ENCODE assay signal across 14 cellular contexts in genomic region chr1:8540266-8540926, GRCh38.
DNase-seq lines count a peak whose midpoint lies in the region; ATAC-seq, FAIRE-seq and TF ChIP-seq lines count a peak whose summit lies in the region.
"Had no signal": no experiment of that assay in that cellular context is flagged by ENCODE, and none has a peak within 500 bp of the region (broad histone marks: within the 10 kb centered on the region; RNA-seq: fewer than 3 reads in every experiment).

No MANE protein-coding gene starts in this region.

- ATAC-seq in activated T-cell treated with anti-CD3 and anti-CD28 coated beads, Interleukin-2, amount 50 U/mL, for 4 hours = peak; percentile 81 to 82

- H3K79me2 ChIP-seq in keratinocyte (ENCODE audit: control insufficient read depth, insufficient read depth, low read length) = no peaks in the 10 kb centered on the region

- no peak overlapping the region for H3K4me3 ChIP-seq in ascending aorta
- no peak overlapping the region for H3K4me3 ChIP-seq in keratinocyte (ENCODE audit: control insufficient read depth in 2 of 3, extremely low read depth in 1 of 3, insufficient read depth in 2 of 3, low read depth in 1 of 3, low read length in 3 of 3)
- no peak overlapping the region for H3K4me3 ChIP-seq in tibial artery

- H3K4me3 Mint-ChIP-seq in activated T-cell treated with anti-CD3 and anti-CD28 coated beads, Interleukin-2, amount 50 U/mL, for 4 hours = no peak overlapping the region

- H3K9me3 Mint-ChIP-seq in activated T-cell treated with anti-CD3 and anti-CD28 coated beads, Interleukin-2, amount 50 U/mL, for 4 hours = peaks cover 3% of the 10 kb centered on the region

- peaks cover 35% of the 10 kb centered on the region for H3K4me1 Mint-ChIP-seq in activated T-cell treated with anti-CD3 and anti-CD28 coated beads, Interleukin-2, amount 50 U/mL, for 4 hours (ENCODE audit: low read depth)

- H3K36me3 Mint-ChIP-seq in activated T-cell treated with anti-CD3 and anti-CD28 coated beads, Interleukin-2, amount 50 U/mL, for 4 hours (ENCODE audit: insufficient read depth) = peaks cover 20% of the 10 kb centered on the region

- H3K4me1 ChIP-seq in ascending aorta = peaks cover 4 to 10% of the 10 kb centered on the region in 2 donors
- H3K4me1 ChIP-seq in keratinocyte (ENCODE audit: control insufficient read depth, extremely low read depth, insufficient read depth, low read length) = peaks cover 26% of the 10 kb centered on the region
- peaks cover 0 to 34% (median 9%) of the 10 kb centered on the region in 4 donors for H3K4me1 ChIP-seq in tibial artery

- H3K27me3 Mint-ChIP-seq in activated T-cell treated with anti-CD3 and anti-CD28 coated beads, Interleukin-2, amount 50 U/mL, for 4 hours (ENCODE audit: low read depth) = no peaks in the 10 kb centered on the region

- H3K27me3 ChIP-seq in ascending aorta (no peaks in the 10 kb centered on the region), keratinocyte (ENCODE audit: control insufficient read depth, extremely low read depth, insufficient read depth, low read length) (no peaks in the 10 kb centered on the region), tibial artery (no peaks in the 10 kb centered on the region)

- intact Hi-C loops in ascending aorta (cut with DNase I) (no loop called here), tibial artery (cut with DNase I; ENCODE audit: low total_unique reads) (no loop called here)

- H3K9me3 ChIP-seq in ascending aorta (no peaks in the 10 kb centered on the region), keratinocyte (ENCODE audit: control insufficient read depth, low read depth, low read length) (no peaks in the 10 kb centered on the region), tibial artery (no peaks in the 10 kb centered on the region)

- TF ChIP-seq CTCF in ascending aorta (IDR thresholded peaks at IDR 0.05) = no peak
- no peak for TF ChIP-seq CTCF in keratinocyte (optimal IDR thresholded peaks at IDR 0.05 in 1 of 3, IDR thresholded peaks at IDR 0.05 in 1 of 3, conservative IDR thresholded peaks at IDR 0.05 in 1 of 3; ENCODE audit: extremely low read depth in 1 of 3, insufficient read depth in 2 of 3, low read length in 3 of 3)
- TF ChIP-seq CTCF in tibial artery (IDR thresholded peaks at IDR 0.05) = no peak
- no peak for TF ChIP-seq CTCF in GM10266 (IDR thresholded peaks at IDR 0.05; ENCODE audit: control insufficient read depth, insufficient read depth, low read depth, missing control alignments)

- H3K27ac ChIP-seq in ascending aorta (peak overlapping the region; percentile 38 to 67), keratinocyte (ENCODE audit: control insufficient read depth, insufficient read depth, low read length) (peak overlapping the region; percentile 91), tibial artery (peak overlapping the region; percentile 65 to 79)
- H3K27ac ChIP-seq: C4-2B had no signal

- H2AFZ ChIP-seq in keratinocyte (ENCODE audit: control insufficient read depth, low read length) = no peak overlapping the region

- no peaks in the 10 kb centered on the region for H3K9me1 ChIP-seq in keratinocyte (ENCODE audit: control insufficient read depth, extremely low read depth, insufficient read depth, low read length)

- DNase-seq in activated T-cell treated with anti-CD3 and anti-CD28 coated beads, Interleukin-2, amount 50 U/mL, for 4 hours = no peak
- no peak for DNase-seq in activated T-cell treated with anti-CD3 and anti-CD28 coated beads, Interleukin-2, amount 50 U/mL, for 48 hours
- DNase-seq in ascending aorta (ENCODE audit: low spot score in 2 of 2) = no peak
- DNase-seq in keratinocyte (ENCODE audit: low read depth, low spot score) = no peak
- no peak for DNase-seq in tibial artery
- DNase-seq in NCI-H446 treated with DMSO at 0.1 percent for 48 hours (lab: John Stamatoyannopoulos, UW) = no peak
- no peak for DNase-seq in DMS53 treated with DMSO at 0.1 percent for 48 hours (lab: John Stamatoyannopoulos, UW; ENCODE audit: unreplicated experiment)
- DNase-seq in GM10266 (ENCODE audit: extremely low spot score) = no peak
- DNase-seq: activated CD4-positive, CD25-positive, alpha-beta regulatory T cell; H7; NCI-H748 treated with DMSO at 0.1 percent for 48 hours had no signal

- peak; percentile 48 for FAIRE-seq in keratinocyte (lab: Jason Lieb, UNC)
- FAIRE-seq: colon, urothelium cell line had no signal

- no peaks in the 10 kb centered on the region for H4K20me1 ChIP-seq in keratinocyte (ENCODE audit: control insufficient read depth, extremely low read depth, insufficient read depth, low read length)

- peak overlapping the region; percentile 45 for H3K4me2 ChIP-seq in keratinocyte (ENCODE audit: control insufficient read depth, extremely low read depth, insufficient read depth, low read depth, low read length)

- H3K9ac ChIP-seq in keratinocyte (ENCODE audit: control insufficient read depth, extremely low read depth, insufficient read depth, low read length) = peak overlapping the region; percentile 53

- dilution Hi-C loops in keratinocyte (cut with MboI; ENCODE audit: extremely low pct_ligation_motif_present, low sequenced_read_pairs) = no loop called here

- H3K36me3 ChIP-seq in ascending aorta (no peaks in the 10 kb centered on the region), keratinocyte (ENCODE audit: control insufficient read depth in 2 of 2, extremely low read depth in 1 of 2, insufficient read depth in 2 of 2, low read length in 2 of 2) (peaks cover 2 to 3% of the 10 kb centered on the region in 2 experiments), tibial artery (peaks cover 0 to 3% (median 0%) of the 10 kb centered on the region in 3 donors)
